In genomic region chr17:34327595-34327994, GRCh38 we compare ENCODE assay signal across 12 cellular contexts. TPM values are rescaled to one million over a fixed set of nuclear protein-coding genes. Genes with fewer than 3 reads are reported as not detected.
"Had no signal": no experiment of that assay in that cellular context is flagged by ENCODE, and none has a peak within 500 bp of the region (broad histone marks: within the 10 kb centered on the region; RNA-seq: fewer than 3 reads in every experiment).

No MANE protein-coding gene starts in this region.

RNA-seq across cellular contexts. Expression of gene CCL8, which starts 8.4 kb away (rescaled TPM):
- total RNA-seq: frontal cortex; natural killer cell treated with Interleukin-12 subunit alpha and Interleukin-12 subunit beta and Interleukin-15 and Interleukin-18, amount 100 ng/mL, for 72 hours; progenitor cell of endocrine pancreas; thyroid gland had no signal

RNA-seq across cellular contexts. Expression of gene CCL13, which starts 28.7 kb away (rescaled TPM):
- total RNA-seq: natural killer cell treated with Interleukin-12 subunit alpha and Interleukin-12 subunit beta and Interleukin-15 and Interleukin-18, amount 100 ng/mL, for 72 hours; occipital lobe; progenitor cell of endocrine pancreas had no signal

RNA-seq across cellular contexts. Expression of gene CCL1, which starts 35.4 kb away (rescaled TPM):
- total RNA-seq: esophagus muscularis mucosa, frontal cortex, heart right ventricle, left lung, lung, pancreas, progenitor cell of endocrine pancreas, right cardiac atrium, suprapubic skin, thyroid gland had no signal
- polyA plus RNA-seq: heart right ventricle, pancreas, right cardiac atrium had no signal

RNA-seq across cellular contexts. Expression of gene CCL11, which starts 42.1 kb away (rescaled TPM):
- total RNA-seq: frontal cortex; natural killer cell treated with Interleukin-12 subunit alpha and Interleukin-12 subunit beta and Interleukin-15 and Interleukin-18, amount 100 ng/mL, for 72 hours; occipital lobe; progenitor cell of endocrine pancreas; suprapubic skin; thyroid gland had no signal

RNA-seq across cellular contexts. Expression of gene CCL7, which starts 57.6 kb away (rescaled TPM):
- total RNA-seq: frontal cortex; natural killer cell treated with Interleukin-12 subunit alpha and Interleukin-12 subunit beta and Interleukin-15 and Interleukin-18, amount 100 ng/mL, for 72 hours; occipital lobe; pancreas; progenitor cell of endocrine pancreas; right cardiac atrium; thyroid gland had no signal
- polyA plus RNA-seq: pancreas, right cardiac atrium had no signal
